ENCODE assay signal across 27 cellular contexts in genomic region chr4:74900862-74901261, GRCh38. TPM values are rescaled to one million over a fixed set of nuclear protein-coding genes. Genes with fewer than 3 reads are reported as not detected.
"Had no signal": no experiment of that assay in that cellular context is flagged by ENCODE, and none has a peak within 500 bp of the region (broad histone marks: within the 10 kb centered on the region; RNA-seq: fewer than 3 reads in every experiment).

No MANE protein-coding gene starts in this region.

- DNase-seq: colonic mucosa; cortex of kidney; dermis blood vessel endothelial cell; dorsolateral prefrontal cortex; effector CD4-positive, alpha-beta T cell; effector CD8-positive, alpha-beta T cell; effector memory CD4-positive, alpha-beta T cell; effector memory CD8-positive, alpha-beta T cell; endodermal cell; erythroblast; esophagus squamous epithelium; foreskin fibroblast; foreskin keratinocyte; foreskin melanocyte; gastrocnemius medialis; glutamatergic neuron; head of caudate nucleus; heart left ventricle; heart right ventricle had no signal

- ATAC-seq: effector memory CD8-positive, alpha-beta T cell; esophagus mucosa; foreskin keratinocyte; gastrocnemius medialis; gastroesophageal sphincter; heart left ventricle; heart right ventricle had no signal

- H3K27ac Mint-ChIP-seq: dendritic cell treated with granulocyte-macrophage colony-stimulating factor and Interleukin-4, amounts not matched to agents 40 ng/mL and 50 ng/mL, for 4 days; effector memory CD8-positive, alpha-beta T cell; endodermal cell had no signal

- H3K27me3 ChIP-seq: colonic mucosa, dorsolateral prefrontal cortex, esophagus muscularis mucosa, esophagus squamous epithelium, gastrocnemius medialis, gastroesophageal sphincter, heart left ventricle, heart right ventricle had no signal

- H3K27me3 Mint-ChIP-seq: effector memory CD8-positive, alpha-beta T cell had no signal

- H3K9me3 Mint-ChIP-seq: dendritic cell treated with granulocyte-macrophage colony-stimulating factor and Interleukin-4, amounts not matched to agents 40 ng/mL and 50 ng/mL, for 4 days; effector memory CD8-positive, alpha-beta T cell; endodermal cell had no signal

- H3K4me3 Mint-ChIP-seq: dendritic cell treated with granulocyte-macrophage colony-stimulating factor and Interleukin-4, amounts not matched to agents 40 ng/mL and 50 ng/mL, for 4 days; effector memory CD8-positive, alpha-beta T cell; endodermal cell had no signal

- H3K9me3 ChIP-seq: colonic mucosa, esophagus muscularis mucosa, esophagus squamous epithelium, gastrocnemius medialis, gastroesophageal sphincter, heart left ventricle, heart right ventricle had no signal

- H3K4me3 ChIP-seq: colonic mucosa, coronary artery, dorsolateral prefrontal cortex, esophagus muscularis mucosa, esophagus squamous epithelium, gastrocnemius medialis, gastroesophageal sphincter, heart left ventricle, heart right ventricle had no signal

- H3K27ac ChIP-seq: colonic mucosa, coronary artery, dorsolateral prefrontal cortex, epithelial cell of prostate, esophagus muscularis mucosa, esophagus squamous epithelium, foreskin keratinocyte, gastrocnemius medialis, gastroesophageal sphincter, heart left ventricle, heart right ventricle had no signal

- H3K4me1 ChIP-seq: colonic mucosa, esophagus muscularis mucosa, esophagus squamous epithelium, foreskin keratinocyte, gastrocnemius medialis, gastroesophageal sphincter, heart left ventricle, heart right ventricle had no signal

- H3K36me3 ChIP-seq: colonic mucosa, esophagus muscularis mucosa, esophagus squamous epithelium, gastrocnemius medialis, gastroesophageal sphincter, heart left ventricle, heart right ventricle had no signal

RNA-seq across cellular contexts. Expression of gene PARM1, which starts 32.1 kb away (rescaled TPM):
- total RNA-seq: dermis microvascular lymphatic vessel endothelial cell, endothelial cell of umbilical vein had no signal
